In the genomic region with DNA sequence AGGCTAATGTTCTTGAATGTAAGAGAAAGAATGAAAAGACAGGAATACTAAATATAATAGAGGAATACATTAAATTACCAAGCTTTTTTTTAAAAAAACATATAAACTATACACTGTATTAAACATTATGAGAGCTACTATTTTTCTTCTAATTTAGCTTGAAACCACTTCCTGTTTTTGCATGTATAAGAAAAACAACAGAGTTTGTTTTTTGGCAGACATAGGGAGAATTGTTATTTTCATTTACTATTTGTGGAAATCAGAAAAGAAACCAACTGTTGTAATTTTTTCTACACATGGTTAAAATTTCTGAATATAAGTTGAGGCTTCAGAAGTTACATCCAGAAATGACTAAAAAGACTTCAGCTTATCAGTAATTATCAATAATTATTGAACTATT, we compare ENCODE assay signal across 17 cellular contexts.
"Had no signal": no experiment of that assay in that cellular context is flagged by ENCODE, and none has a peak within 500 bp of the region (broad histone marks: within the 10 kb centered on the region; RNA-seq: fewer than 3 reads in every experiment).

No MANE protein-coding gene starts in this region.

- FAIRE-seq: colon, keratinocyte had no signal

- ATAC-seq: activated CD4-positive, alpha-beta T cell treated with anti-CD3 and anti-CD28 coated beads for 36 hours; foreskin keratinocyte; natural killer cell; stimulated activated memory B cell treated with anti-CD40 and anti-IgM and Interleukin-4, amounts not matched to agents 10 μg/mL and 1 μg/mL and 100 μg/mL, for 72 hours had no signal

- H3K9me3 Mint-ChIP-seq: activated CD4-positive, alpha-beta memory T cell treated with anti-CD3 and anti-CD28 coated beads, Interleukin-2, amount 10 ng/mL, durations not matched to agents 7 days and 5 days; activated naive CD4-positive, alpha-beta T cell treated with anti-CD3 and anti-CD28 coated beads for 36 hours; activated T-helper 1 cell treated with anti-CD3 and anti-CD28 coated beads, Interleukin-12 subunit alpha, Interleukin-12 subunit beta, Interleukin-2, Interleukin-4 antibody, amounts not matched to agents 30 ng/mL and 10 ng/mL and 1 ng/mL, durations not matched to agents 14 hours and 24 hours and 36 hours; memory B cell; stimulated activated memory B cell treated with anti-CD40 and anti-IgM and Interleukin-4, amounts not matched to agents 10 μg/mL and 1 μg/mL and 100 μg/mL, for 72 hours had no signal

- H3K4me3 Mint-ChIP-seq: activated CD4-positive, alpha-beta memory T cell treated with anti-CD3 and anti-CD28 coated beads, Interleukin-2, amount 10 ng/mL, durations not matched to agents 7 days and 5 days; activated CD4-positive, alpha-beta T cell treated with anti-CD3 and anti-CD28 coated beads for 36 hours; activated naive CD4-positive, alpha-beta T cell treated with anti-CD3 and anti-CD28 coated beads for 36 hours; activated T-helper 1 cell treated with anti-CD3 and anti-CD28 coated beads, Interleukin-12 subunit alpha, Interleukin-12 subunit beta, Interleukin-2, Interleukin-4 antibody, amounts not matched to agents 30 ng/mL and 10 ng/mL and 1 ng/mL, durations not matched to agents 14 hours and 24 hours and 36 hours; memory B cell; natural killer cell; stimulated activated memory B cell treated with anti-CD40 and anti-IgM and Interleukin-4, amounts not matched to agents 10 μg/mL and 1 μg/mL and 100 μg/mL, for 72 hours had no signal

- H3K27ac ChIP-seq: foreskin keratinocyte, left ventricle myocardium inferior, skin epidermis, tibial nerve, WERI-Rb-1 had no signal

- H3K36me3 Mint-ChIP-seq: memory B cell; natural killer cell; stimulated activated memory B cell treated with anti-CD40 and anti-IgM and Interleukin-4, amounts not matched to agents 10 μg/mL and 1 μg/mL and 100 μg/mL, for 72 hours had no signal

- H3K4me1 Mint-ChIP-seq: activated CD4-positive, alpha-beta memory T cell treated with anti-CD3 and anti-CD28 coated beads, Interleukin-2, amount 10 ng/mL, durations not matched to agents 7 days and 5 days; activated CD4-positive, alpha-beta T cell treated with anti-CD3 and anti-CD28 coated beads for 36 hours; memory B cell; natural killer cell; stimulated activated memory B cell treated with anti-CD40 and anti-IgM and Interleukin-4, amounts not matched to agents 10 μg/mL and 1 μg/mL and 100 μg/mL, for 72 hours had no signal

- H3K27ac Mint-ChIP-seq: activated CD4-positive, alpha-beta memory T cell treated with anti-CD3 and anti-CD28 coated beads, Interleukin-2, amount 10 ng/mL, durations not matched to agents 7 days and 5 days; activated CD4-positive, alpha-beta T cell treated with anti-CD3 and anti-CD28 coated beads for 36 hours; activated naive CD4-positive, alpha-beta T cell treated with anti-CD3 and anti-CD28 coated beads for 36 hours; activated T-helper 1 cell treated with anti-CD3 and anti-CD28 coated beads, Interleukin-12 subunit alpha, Interleukin-12 subunit beta, Interleukin-2, Interleukin-4 antibody, amounts not matched to agents 30 ng/mL and 10 ng/mL and 1 ng/mL, durations not matched to agents 14 hours and 24 hours and 36 hours; memory B cell; natural killer cell; stimulated activated memory B cell treated with anti-CD40 and anti-IgM and Interleukin-4, amounts not matched to agents 10 μg/mL and 1 μg/mL and 100 μg/mL, for 72 hours had no signal

- DNase-seq: activated CD4-positive, alpha-beta memory T cell treated with anti-CD3 and anti-CD28 coated beads, Interleukin-2, amount 10 ng/mL, durations not matched to agents 7 days and 5 days; activated CD4-positive, alpha-beta T cell treated with anti-CD3 and anti-CD28 coated beads for 36 hours; activated CD8-positive, alpha-beta memory T cell treated with anti-CD3 and anti-CD28 coated beads, Interleukin-2, amount 50 U/mL, for 4 hours; activated naive CD4-positive, alpha-beta T cell treated with anti-CD3 and anti-CD28 coated beads for 36 hours; foreskin keratinocyte; left ventricle myocardium inferior; natural killer cell; posterior cingulate gyrus; T-helper 9 cell; WERI-Rb-1 had no signal
